ENCODE assay signal across 1 cellular context in the genomic region with DNA sequence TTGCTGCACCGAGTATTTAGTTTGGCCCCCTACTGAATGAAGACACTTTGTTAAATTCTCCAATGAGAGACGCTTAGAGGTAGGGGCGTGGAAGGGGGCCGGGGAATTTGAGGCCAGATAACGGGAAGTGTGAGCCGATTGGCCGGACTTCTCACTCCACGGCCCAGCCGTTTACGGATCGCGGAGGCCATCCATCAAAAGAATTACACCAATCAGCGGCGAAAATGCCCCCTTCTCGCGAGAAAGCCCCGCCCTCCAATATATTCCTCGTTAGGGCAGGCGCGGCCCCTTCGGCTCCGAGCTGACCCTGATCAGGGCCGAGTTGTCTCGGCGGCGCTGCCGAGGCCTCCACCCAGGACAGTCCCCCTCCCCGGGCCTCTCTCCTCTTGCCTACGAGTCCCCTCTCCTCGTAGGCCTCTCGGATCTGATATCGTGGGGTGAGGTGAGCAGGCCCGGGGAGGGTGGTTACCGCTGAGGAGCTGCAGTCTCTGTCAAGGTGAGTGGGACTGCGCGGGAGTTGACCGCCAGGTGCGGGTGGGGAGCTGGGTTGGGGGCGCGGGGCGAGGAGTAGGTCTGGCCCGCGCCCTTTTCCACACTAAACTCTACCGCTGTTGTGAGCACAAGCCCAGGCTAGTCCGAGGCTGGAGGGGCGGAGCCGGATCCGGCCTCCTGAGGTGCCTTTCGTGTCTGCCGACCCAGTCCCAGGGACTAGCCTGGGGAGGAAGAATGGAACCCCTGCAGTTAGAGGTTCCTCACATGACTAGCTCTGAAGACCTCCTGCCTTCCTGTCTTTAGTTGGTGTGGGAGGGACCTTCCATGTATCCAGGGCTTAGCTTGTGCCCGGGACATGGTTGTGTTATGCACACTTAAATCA.
TF ChIP-seq lines count a peak whose summit lies in the region.

A gene with protein sequence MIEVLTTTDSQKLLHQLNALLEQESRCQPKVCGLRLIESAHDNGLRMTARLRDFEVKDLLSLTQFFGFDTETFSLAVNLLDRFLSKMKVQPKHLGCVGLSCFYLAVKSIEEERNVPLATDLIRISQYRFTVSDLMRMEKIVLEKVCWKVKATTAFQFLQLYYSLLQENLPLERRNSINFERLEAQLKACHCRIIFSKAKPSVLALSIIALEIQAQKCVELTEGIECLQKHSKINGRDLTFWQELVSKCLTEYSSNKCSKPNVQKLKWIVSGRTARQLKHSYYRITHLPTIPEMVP (plus strand): TSS at position 287 of the 874 bp plus-strand sequence. CDS start 1,662 bp downstream, outside the sequence.

TF ChIP-seq in A549, 52 proteins besides CTCF, POLR2A, EP300 and RAD21 (continued from another document):
- TF ChIP-seq, protein P1, sequence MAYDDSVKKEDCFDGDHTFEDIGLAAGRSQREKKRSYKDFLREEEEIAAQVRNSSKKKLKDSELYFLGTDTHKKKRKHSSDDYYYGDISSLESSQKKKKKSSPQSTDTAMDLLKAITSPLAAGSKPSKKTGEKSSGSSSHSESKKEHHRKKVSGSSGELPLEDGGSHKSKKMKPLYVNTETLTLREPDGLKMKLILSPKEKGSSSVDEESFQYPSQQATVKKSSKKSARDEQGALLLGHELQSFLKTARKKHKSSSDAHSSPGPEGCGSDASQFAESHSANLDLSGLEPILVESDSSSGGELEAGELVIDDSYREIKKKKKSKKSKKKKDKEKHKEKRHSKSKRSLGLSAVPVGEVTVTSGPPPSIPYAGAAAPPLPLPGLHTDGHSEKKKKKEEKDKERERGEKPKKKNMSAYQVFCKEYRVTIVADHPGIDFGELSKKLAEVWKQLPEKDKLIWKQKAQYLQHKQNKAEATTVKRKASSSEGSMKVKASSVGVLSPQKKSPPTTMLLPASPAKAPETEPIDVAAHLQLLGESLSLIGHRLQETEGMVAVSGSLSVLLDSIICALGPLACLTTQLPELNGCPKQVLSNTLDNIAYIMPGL (CRISPR knock-in tag; IDR thresholded peaks at IDR 0.05; ENCODE audit: borderline replicate concordance) = no peak
- TF ChIP-seq GATA3 (IDR thresholded peaks at IDR 0.05; ENCODE audit: borderline replicate concordance) (no peak; the same call in 1 of the 2 replicates), JUN (IDR thresholded peaks at IDR 0.05) (peak in 1 of 2 experiments; percentile 85; a peak in 4 of 5 replicates), EHF (CRISPR knock-in tag; IDR thresholded peaks at IDR 0.05) (no peak), PHF8 (IDR thresholded peaks at IDR 0.05; ENCODE audit: borderline replicate concordance, low read depth) (peak; percentile 96), JUNB (IDR thresholded peaks at IDR 0.05) (no peak), CBX8 (IDR thresholded peaks at IDR 0.05) (no peak), TP53 (CRISPR knock-in tag; IDR thresholded peaks at IDR 0.05) (peak; percentile 61; the same call in 1 of the 2 replicates), NR3C1 (IDR thresholded peaks at IDR 0.05) (no peak), BHLHE40 (IDR thresholded peaks at IDR 0.05; ENCODE audit: low read depth, low read length) (no peak), FOSL2 (IDR thresholded peaks at IDR 0.05) (no peak), FOSL2 (CRISPR knock-in tag; IDR thresholded peaks at IDR 0.05) (no peak), RCOR1 (IDR thresholded peaks at IDR 0.05; ENCODE audit: low read depth, low read length) (no peak), ZNF302 (CRISPR knock-in tag; IDR thresholded peaks at IDR 0.05) (no peak), MAFK (IDR thresholded peaks at IDR 0.05; ENCODE audit: partially characterized antibody) (no peak), HOXB13 (CRISPR knock-in tag; IDR thresholded peaks at IDR 0.05; ENCODE audit: low read depth) (no peak), ZFP36 (IDR thresholded peaks at IDR 0.05; ENCODE audit: borderline replicate concordance, partially characterized antibody) (no peak), KDM5A (IDR thresholded peaks at IDR 0.05) (no peak), MYC (IDR thresholded peaks at IDR 0.05; ENCODE audit: borderline replicate concordance, low read length) (no peak), FOXS1 (CRISPR knock-in tag; IDR thresholded peaks at IDR 0.05) (no peak), MAZ (IDR thresholded peaks at IDR 0.05; ENCODE audit: borderline replicate concordance, low read depth, low read length) (no peak), EHMT2 (IDR thresholded peaks at IDR 0.05; ENCODE audit: low read depth) (no peak), CHD2 (IDR thresholded peaks at IDR 0.05; ENCODE audit: low read length, partially characterized antibody) (peak; percentile 93), HDAC2 (IDR thresholded peaks at IDR 0.05) (no peak), CBX2 (IDR thresholded peaks at IDR 0.05; ENCODE audit: borderline replicate concordance, low read depth) (no peak), HOXB5 (CRISPR knock-in tag; IDR thresholded peaks at IDR 0.05) (no peak), ESRRA (IDR thresholded peaks at IDR 0.05; ENCODE audit: borderline replicate concordance, low read length) (no peak)
- TF ChIP-seq, protein P2, sequence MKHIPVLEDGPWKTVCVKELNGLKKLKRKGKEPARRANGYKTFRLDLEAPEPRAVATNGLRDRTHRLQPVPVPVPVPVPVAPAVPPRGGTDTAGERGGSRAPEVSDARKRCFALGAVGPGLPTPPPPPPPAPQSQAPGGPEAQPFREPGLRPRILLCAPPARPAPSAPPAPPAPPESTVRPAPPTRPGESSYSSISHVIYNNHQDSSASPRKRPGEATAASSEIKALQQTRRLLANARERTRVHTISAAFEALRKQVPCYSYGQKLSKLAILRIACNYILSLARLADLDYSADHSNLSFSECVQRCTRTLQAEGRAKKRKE (CRISPR knock-in tag; IDR thresholded peaks at IDR 0.05; ENCODE audit: low read depth) = no peak
- TF ChIP-seq, protein P3, sequence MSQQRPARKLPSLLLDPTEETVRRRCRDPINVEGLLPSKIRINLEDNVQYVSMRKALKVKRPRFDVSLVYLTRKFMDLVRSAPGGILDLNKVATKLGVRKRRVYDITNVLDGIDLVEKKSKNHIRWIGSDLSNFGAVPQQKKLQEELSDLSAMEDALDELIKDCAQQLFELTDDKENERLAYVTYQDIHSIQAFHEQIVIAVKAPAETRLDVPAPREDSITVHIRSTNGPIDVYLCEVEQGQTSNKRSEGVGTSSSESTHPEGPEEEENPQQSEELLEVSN (IDR thresholded peaks at IDR 0.05; ENCODE audit: borderline replicate concordance, low read depth) = no peak
- TF ChIP-seq, protein P4, sequence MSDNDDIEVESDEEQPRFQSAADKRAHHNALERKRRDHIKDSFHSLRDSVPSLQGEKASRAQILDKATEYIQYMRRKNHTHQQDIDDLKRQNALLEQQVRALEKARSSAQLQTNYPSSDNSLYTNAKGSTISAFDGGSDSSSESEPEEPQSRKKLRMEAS (IDR thresholded peaks at IDR 0.05) = peak; percentile 48; the same call in 1 of the 2 replicates
- TF ChIP-seq, protein P5, sequence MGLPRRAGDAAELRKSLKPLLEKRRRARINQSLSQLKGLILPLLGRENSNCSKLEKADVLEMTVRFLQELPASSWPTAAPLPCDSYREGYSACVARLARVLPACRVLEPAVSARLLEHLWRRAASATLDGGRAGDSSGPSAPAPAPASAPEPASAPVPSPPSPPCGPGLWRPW (IDR thresholded peaks at IDR 0.05) = no peak
- TF ChIP-seq, protein P6, sequence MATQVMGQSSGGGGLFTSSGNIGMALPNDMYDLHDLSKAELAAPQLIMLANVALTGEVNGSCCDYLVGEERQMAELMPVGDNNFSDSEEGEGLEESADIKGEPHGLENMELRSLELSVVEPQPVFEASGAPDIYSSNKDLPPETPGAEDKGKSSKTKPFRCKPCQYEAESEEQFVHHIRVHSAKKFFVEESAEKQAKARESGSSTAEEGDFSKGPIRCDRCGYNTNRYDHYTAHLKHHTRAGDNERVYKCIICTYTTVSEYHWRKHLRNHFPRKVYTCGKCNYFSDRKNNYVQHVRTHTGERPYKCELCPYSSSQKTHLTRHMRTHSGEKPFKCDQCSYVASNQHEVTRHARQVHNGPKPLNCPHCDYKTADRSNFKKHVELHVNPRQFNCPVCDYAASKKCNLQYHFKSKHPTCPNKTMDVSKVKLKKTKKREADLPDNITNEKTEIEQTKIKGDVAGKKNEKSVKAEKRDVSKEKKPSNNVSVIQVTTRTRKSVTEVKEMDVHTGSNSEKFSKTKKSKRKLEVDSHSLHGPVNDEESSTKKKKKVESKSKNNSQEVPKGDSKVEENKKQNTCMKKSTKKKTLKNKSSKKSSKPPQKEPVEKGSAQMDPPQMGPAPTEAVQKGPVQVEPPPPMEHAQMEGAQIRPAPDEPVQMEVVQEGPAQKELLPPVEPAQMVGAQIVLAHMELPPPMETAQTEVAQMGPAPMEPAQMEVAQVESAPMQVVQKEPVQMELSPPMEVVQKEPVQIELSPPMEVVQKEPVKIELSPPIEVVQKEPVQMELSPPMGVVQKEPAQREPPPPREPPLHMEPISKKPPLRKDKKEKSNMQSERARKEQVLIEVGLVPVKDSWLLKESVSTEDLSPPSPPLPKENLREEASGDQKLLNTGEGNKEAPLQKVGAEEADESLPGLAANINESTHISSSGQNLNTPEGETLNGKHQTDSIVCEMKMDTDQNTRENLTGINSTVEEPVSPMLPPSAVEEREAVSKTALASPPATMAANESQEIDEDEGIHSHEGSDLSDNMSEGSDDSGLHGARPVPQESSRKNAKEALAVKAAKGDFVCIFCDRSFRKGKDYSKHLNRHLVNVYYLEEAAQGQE (IDR thresholded peaks at IDR 0.05) = peak; percentile 92
- TF ChIP-seq, protein P7, sequence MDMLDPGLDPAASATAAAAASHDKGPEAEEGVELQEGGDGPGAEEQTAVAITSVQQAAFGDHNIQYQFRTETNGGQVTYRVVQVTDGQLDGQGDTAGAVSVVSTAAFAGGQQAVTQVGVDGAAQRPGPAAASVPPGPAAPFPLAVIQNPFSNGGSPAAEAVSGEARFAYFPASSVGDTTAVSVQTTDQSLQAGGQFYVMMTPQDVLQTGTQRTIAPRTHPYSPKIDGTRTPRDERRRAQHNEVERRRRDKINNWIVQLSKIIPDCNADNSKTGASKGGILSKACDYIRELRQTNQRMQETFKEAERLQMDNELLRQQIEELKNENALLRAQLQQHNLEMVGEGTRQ (IDR thresholded peaks at IDR 0.05) = no peak
